Comparison of ENCODE assay signal across 9 cellular contexts in the genomic region with DNA sequence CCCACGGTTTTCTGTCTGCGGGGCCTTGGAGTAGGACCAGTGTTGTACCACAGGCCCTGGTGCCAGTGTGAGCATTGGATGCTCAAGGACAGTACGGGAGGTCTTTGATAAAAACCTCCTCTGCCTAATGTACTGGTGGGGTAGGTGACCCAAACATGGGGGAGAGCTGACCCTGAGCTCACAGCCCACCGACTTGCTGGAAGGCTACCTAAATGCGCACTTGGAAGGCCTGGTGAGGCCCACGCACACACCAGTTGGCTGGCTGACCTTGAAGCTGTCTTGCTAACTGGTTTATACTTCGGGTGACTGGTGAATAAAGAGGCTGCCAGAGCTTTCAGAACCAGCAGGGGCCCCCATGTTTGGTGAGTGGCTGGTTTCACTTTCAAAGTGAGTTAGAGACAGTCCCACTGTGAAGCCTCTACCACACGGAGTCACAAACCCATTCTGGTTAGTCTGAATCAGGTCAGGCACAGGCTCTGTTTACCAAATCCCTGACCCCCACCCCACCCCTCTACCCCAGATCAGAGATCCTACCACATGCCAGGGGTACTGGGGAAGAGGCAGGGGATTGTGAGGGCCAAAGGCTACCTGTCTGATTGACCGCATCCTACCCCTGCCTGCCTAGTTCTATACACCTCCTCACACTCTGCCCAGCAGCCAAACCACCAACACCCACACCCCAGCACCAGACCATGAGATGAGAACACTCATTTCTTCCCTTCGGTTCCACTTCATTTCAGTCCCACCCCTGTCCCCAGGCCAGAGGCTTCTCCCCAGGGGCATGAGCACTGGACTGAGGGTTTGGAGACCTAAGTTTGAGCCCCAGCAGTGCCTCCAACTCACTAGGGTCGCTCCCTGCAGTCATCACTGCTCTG. TPM values are rescaled to one million over a fixed set of nuclear protein-coding genes. Genes with fewer than 3 reads are reported as not detected.
A peak's percentile ranks its signal among the peaks of the same experiment; 100 is the strongest.
DNase-seq lines count a peak whose midpoint lies in the region; ATAC-seq and TF ChIP-seq lines count a peak whose summit lies in the region.
"Had no signal": no experiment of that assay in that cellular context is flagged by ENCODE, and none has a peak within 500 bp of the region (broad histone marks: within the 10 kb centered on the region; RNA-seq: fewer than 3 reads in every experiment).

No MANE protein-coding gene starts in this region.

- H3K4me1 Mint-ChIP-seq in nephron progenitor cell = peaks cover 23% of the 10 kb centered on the region

- TF ChIP-seq CTCF in nephron progenitor cell (IDR thresholded peaks at IDR 0.05) (no peak), foreskin fibroblast (IDR thresholded peaks at IDR 0.05; ENCODE audit: low read depth, low read length) (no peak)

- H3K36me3 Mint-ChIP-seq in nephron progenitor cell (ENCODE audit: low read depth) = no peaks in the 10 kb centered on the region

- H3K27me3 Mint-ChIP-seq in nephron progenitor cell (ENCODE audit: low read depth, poor library complexity) = peaks cover 23% of the 10 kb centered on the region

- ATAC-seq in HG03159 (IDR thresholded peaks at IDR 0.05; ENCODE audit: unreplicated experiment) (peak; percentile 48), sciatic nerve (no peak)

- no peak overlapping the region for H3K4me3 ChIP-seq in foreskin fibroblast (ENCODE audit: low read depth in 1 of 2, low read length in 2 of 2)
- H3K4me3 ChIP-seq: lung had no signal

- intact Hi-C loops in sciatic nerve (cut with DNase I) = loop anchor here (5.0 kb wide), 1 partner anchor 45 kb away; no protein-coding TSS in a partner anchor

- H3K27ac Mint-ChIP-seq in nephron progenitor cell = no peak overlapping the region

- peaks cover 7% of the 10 kb centered on the region for H3K9me3 Mint-ChIP-seq in nephron progenitor cell

- TF ChIP-seq POLR2A in GM19099 (IDR thresholded peaks at IDR 0.05; ENCODE audit: extremely low read depth, insufficient read length, low read depth) = peak; percentile 67

- peak; percentile 67 for DNase-seq in activated CD8-positive, alpha-beta memory T cell treated with anti-CD3 and anti-CD28 coated beads, Interleukin-2, amount 50 U/mL, for 4 hours
- DNase-seq in stimulated activated CD4-positive, alpha-beta T cell treated with anti-CD3 and anti-CD28 coated beads, Interleukin-12 subunit alpha, Interleukin-12 subunit beta, amount 100 ng/mL, for 24 hours (ENCODE audit: low read depth in 2 of 2) = peak; percentile 60 to 72
- DNase-seq in nephron progenitor cell (no peak), foreskin fibroblast (no peak), retina (no peak), sciatic nerve (ENCODE audit: low spot score) (no peak)

- no peak overlapping the region for H3K4me3 Mint-ChIP-seq in nephron progenitor cell

RNA-seq across cellular contexts. Expression of gene IL2RB, which starts 12.7 kb away (rescaled TPM):
- total RNA-seq in sciatic nerve = 3.7 TPM

RNA-seq across cellular contexts. Expression of gene C1QTNF6, which starts 25.6 kb away (rescaled TPM):
- 7.8 TPM for total RNA-seq in sciatic nerve

RNA-seq across cellular contexts. Expression of gene SSTR3, which starts 49.8 kb away (rescaled TPM):
- total RNA-seq in sciatic nerve = not detected

RNA-seq across cellular contexts. Expression of gene TMPRSS6, which starts 52.9 kb away (rescaled TPM):
- not detected for total RNA-seq in sciatic nerve

Comparison
In these comparisons a context has a peak if more than half of its experiments do, and no peak if none do; other contexts are left out.
1. DNase-seq: peak in activated CD8-positive, alpha-beta memory T cell treated with anti-CD3 and anti-CD28 coated beads, Interleukin-2, amount 50 U/mL, for 4 hours (single experiment) and stimulated activated CD4-positive, alpha-beta T cell treated with anti-CD3 and anti-CD28 coated beads, Interleukin-12 subunit alpha, Interleukin-12 subunit beta, amount 100 ng/mL, for 24 hours (2 of 2); none in nephron progenitor cell (single experiment), foreskin fibroblast (0 of 2), retina (single experiment) and sciatic nerve (single experiment).